13 cellular contexts compared by ENCODE assay signal in genomic region chr4:137529432-137529831, GRCh38. TPM values are rescaled to one million over a fixed set of nuclear protein-coding genes. Genes with fewer than 3 reads are reported as not detected.
DNase-seq lines count a peak whose midpoint lies in the region; ATAC-seq and TF ChIP-seq lines count a peak whose summit lies in the region.
"Had no signal": no experiment of that assay in that cellular context is flagged by ENCODE, and none has a peak within 500 bp of the region (broad histone marks: within the 10 kb centered on the region; RNA-seq: fewer than 3 reads in every experiment).

No MANE protein-coding gene starts in this region.

- intact Hi-C loops in right cardiac atrium (cut with DNase I) (no loop called here), left colon (cut with DNase I, micrococcal nuclease) (loop anchor here in 1 of 2 donors (10.0 kb wide), 1 partner anchor 155 kb away; no protein-coding TSS in a partner anchor)

- H3K36me3 ChIP-seq in SK-N-MC (ENCODE audit: insufficient read depth, low read length) (peaks cover 55% of the 10 kb centered on the region), rectal smooth muscle tissue (ENCODE audit: control insufficient read depth, insufficient read depth, low read length) (peaks cover 7% of the 10 kb centered on the region), MM.1S (replicated peaks; ENCODE audit: insufficient read depth, low read length) (no peaks in the 10 kb centered on the region)

- H3K4me2 ChIP-seq in MM.1S (ENCODE audit: low read depth, low read length) = no peak overlapping the region

- 55% methylated on average over 5 of the region's 5 CpGs for WGBS in right cardiac atrium

- H3K27me3 ChIP-seq in AG04450 (ENCODE audit: control insufficient read depth, insufficient read depth, low read length) (no peaks in the 10 kb centered on the region), right cardiac atrium (ENCODE audit: control insufficient read depth, insufficient read depth) (no peaks in the 10 kb centered on the region), rectal smooth muscle tissue (ENCODE audit: control insufficient read depth, insufficient read depth, low read length) (no peaks in the 10 kb centered on the region), MM.1S (replicated peaks; ENCODE audit: insufficient read depth, low read length) (no peaks in the 10 kb centered on the region)

- peak overlapping the region; percentile 77 for H3K4me3 ChIP-seq in AG04450 (ENCODE audit: low read depth, low read length)
- H3K4me3 ChIP-seq in SK-N-MC = peak overlapping the region; percentile 97
- H3K4me3 ChIP-seq in right cardiac atrium (ENCODE audit: low read length) = peak overlapping the region; percentile 85
- H3K4me3 ChIP-seq in rectal smooth muscle tissue (ENCODE audit: low read length) = peak overlapping the region; percentile 66
- no peak overlapping the region for H3K4me3 ChIP-seq in MM.1S (ENCODE audit: low read length)

- H4K20me1 ChIP-seq in MM.1S (ENCODE audit: insufficient read depth, low read length) = no peaks in the 10 kb centered on the region

- H3K9ac ChIP-seq in SK-N-MC (ENCODE audit: insufficient read length) (peak overlapping the region; percentile 20), rectal smooth muscle tissue (ENCODE audit: low read length) (no peak overlapping the region), MM.1S (ENCODE audit: low read length) (no peak overlapping the region)

- H3K4me1 ChIP-seq in right cardiac atrium (ENCODE audit: control insufficient read depth, insufficient read depth, low read length) (no peaks in the 10 kb centered on the region), rectal smooth muscle tissue (ENCODE audit: control insufficient read depth, insufficient read depth, low read length) (peaks cover 6% of the 10 kb centered on the region), MM.1S (ENCODE audit: low read length) (0 out of 2 replicates have a peak, but pooled peaks cover 7% of the 10 kb centered on the region)

- no peaks in the 10 kb centered on the region for H3K79me2 ChIP-seq in MM.1S (ENCODE audit: low read length)

- POLR2A ChIA-PET in AG04450 (lab: Yijun Ruan, JAX) = interaction anchor here (1.0 to 3.5 kb wide), 2 partner anchors 134 to 174 kb away, joined by 4 to 21 read pairs; no protein-coding TSS in a partner anchor

- ATAC-seq in right cardiac atrium (no peak), left colon (no peak), HG02970 (IDR thresholded peaks at IDR 0.05; ENCODE audit: low FRiP score, unreplicated experiment) (no peak)

- no peak overlapping the region for H3K27ac ChIP-seq in AG04450 (ENCODE audit: low read depth, low read length)
- no peak overlapping the region for H3K27ac ChIP-seq in SK-N-MC
- H3K27ac ChIP-seq in right cardiac atrium (ENCODE audit: low read length) = no peak overlapping the region
- peak overlapping the region; percentile 85 for H3K27ac ChIP-seq in rectal smooth muscle tissue (ENCODE audit: low read depth, low read length)
- no peak overlapping the region for H3K27ac ChIP-seq in MM.1S (ENCODE audit: low read length)
- H3K27ac ChIP-seq: C4-2B had no signal

- H3K9me3 ChIP-seq in AG04450 (ENCODE audit: control insufficient read depth, insufficient read depth, low read length) (no peaks in the 10 kb centered on the region), SK-N-MC (ENCODE audit: low read depth, low read length) (no peaks in the 10 kb centered on the region), right cardiac atrium (ENCODE audit: control insufficient read depth, low read length) (no peaks in the 10 kb centered on the region), MM.1S (replicated peaks; ENCODE audit: insufficient read depth, low read length) (no peaks in the 10 kb centered on the region)

- no peak for DNase-seq in AG04450 (ENCODE audit: low read depth, low spot score)
- no peak for DNase-seq in SK-N-MC (ENCODE audit: low read depth, low spot score)
- no peak for DNase-seq in right cardiac atrium
- DNase-seq in MM.1S = no peak
- DNase-seq in left colon = no peak
- DNase-seq in stimulated activated CD4-positive, alpha-beta T cell treated with anti-CD3 and anti-CD28 coated beads, Interleukin-2, amount 100 ng/mL, for 48 hours = no peak
- DNase-seq: activated CD4-positive, alpha-beta memory T cell treated with anti-CD3 and anti-CD28 coated beads for 36 hours; activated naive CD4-positive, alpha-beta T cell treated with anti-CD3 and anti-CD28 coated beads, Interleukin-2, amount 50 U/mL, for 16 hours; effector memory CD4-positive, alpha-beta T cell; NCI-H526 had no signal

- no peak overlapping the region for H2AFZ ChIP-seq in MM.1S (ENCODE audit: low read length)

- no peak for TF ChIP-seq CTCF in AG04450 (IDR thresholded peaks at IDR 0.05; ENCODE audit: low read depth, low read length)
- TF ChIP-seq CTCF in MM.1S (IDR thresholded peaks at IDR 0.05; ENCODE audit: low read length) = no peak

- CTCF ChIA-PET in AG04450 (lab: Charles Lee) = interaction anchor here (1.0 kb wide), 1 partner anchor 405 kb away, joined by 3 read pairs; no protein-coding TSS in a partner anchor

- H3K9me2 ChIP-seq in MM.1S (replicated peaks; ENCODE audit: insufficient read depth, low read length) = no peaks in the 10 kb centered on the region; the same call in 1 of the 2 replicates

- peaks cover 14% of the 10 kb centered on the region for H3F3A ChIP-seq in MM.1S (ENCODE audit: insufficient read depth, low read length)

RNA-seq across cellular contexts. Expression of gene PCDH18, which starts 2.9 kb away (rescaled TPM):
- polyA plus RNA-seq in AG04450 (2011; rRNA removed) (204 and 255 TPM in 2 replicates), right cardiac atrium (2.4 TPM)
- polyA minus RNA-seq in AG04450 (2011; rRNA and poly(A)+ RNA removed) = 496 and 512 TPM in 2 replicates
- total RNA-seq in right cardiac atrium (1 to 10 TPM; 2.7 to 6.4 (median 4.5) TPM), left colon (10 to 100 TPM in 1 of 2 donors, 1 to 10 TPM in 1; 3.1 to 11.3 TPM)
